ENCODE assay signal across 8 cellular contexts in the genomic region with DNA sequence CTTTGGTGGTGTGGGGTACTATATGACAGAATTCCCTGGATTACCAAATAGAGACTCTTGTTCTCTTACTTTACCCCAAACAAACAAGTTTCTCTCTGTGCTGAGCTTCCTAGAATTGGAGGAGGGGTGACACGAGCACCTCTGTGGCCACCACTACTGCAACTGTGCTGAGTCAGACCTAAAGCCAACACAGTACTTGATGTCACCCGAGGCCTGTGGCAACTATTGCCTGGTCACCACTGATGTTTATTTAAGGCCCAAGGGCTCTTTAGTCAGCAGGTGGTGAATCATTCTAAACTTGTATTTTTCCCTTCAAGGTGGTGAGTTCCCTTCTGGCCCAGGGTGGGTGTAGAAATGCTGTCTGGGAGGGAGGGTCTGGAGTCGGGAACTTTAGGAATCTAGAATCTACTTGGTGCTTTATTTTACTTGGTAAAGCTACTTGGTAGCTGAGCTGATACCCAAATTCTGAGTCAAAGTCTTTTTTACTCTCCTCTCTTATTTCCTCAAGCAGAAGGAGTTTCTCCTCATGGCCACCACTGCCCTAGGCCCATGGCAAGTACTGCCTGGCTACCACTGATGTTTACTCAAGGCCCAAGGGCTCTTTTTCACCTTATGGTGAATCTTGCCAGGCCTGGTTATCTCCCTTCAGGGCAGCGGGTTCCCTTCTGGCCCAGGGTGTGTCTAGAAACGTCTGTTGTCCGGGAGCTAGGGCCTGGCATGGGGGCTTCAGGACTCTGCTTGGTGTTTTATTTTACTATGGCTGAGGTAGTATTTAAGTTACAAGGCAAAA. TPM values are rescaled to one million over a fixed set of nuclear protein-coding genes. Genes with fewer than 3 reads are reported as not detected.
DNase-seq lines count a peak whose midpoint lies in the region; ATAC-seq and TF ChIP-seq lines count a peak whose summit lies in the region.

No MANE protein-coding gene starts in this region.

- no peak for TF ChIP-seq POLR2A in spleen (IDR thresholded peaks at IDR 0.05)

- peak; percentile 74 for DNase-seq in NK-92 treated with Interleukin-12 subunit alpha and Interleukin-12 subunit beta, amount 100 ng/mL, for 24 hours (lab: John Stamatoyannopoulos, UW)
- no peak for DNase-seq in NK-92 (lab: John Stamatoyannopoulos, UW; ENCODE audit: unreplicated experiment)
- DNase-seq in NCI-H510A (lab: John Stamatoyannopoulos, UW) = peak; percentile 83
- peak; percentile 77 for DNase-seq in fibroblast of peridontal ligament (ENCODE audit: extremely low read depth)
- no peak for DNase-seq in spleen
- no peak for DNase-seq in NCI-H2107 treated with DMSO at 0.1 percent for 48 hours (lab: John Stamatoyannopoulos, UW; ENCODE audit: unreplicated experiment)
- no peak for DNase-seq in occipital lobe (lab: John Stamatoyannopoulos, UW)

- no peak for ATAC-seq in GM21367 (IDR thresholded peaks at IDR 0.05; ENCODE audit: unreplicated experiment)

- H3K36me3 ChIP-seq in spleen = no peaks in the 10 kb centered on the region

- no peaks in the 10 kb centered on the region for H3K27me3 ChIP-seq in spleen (replicated peaks in 1 of 7)

- no peak for TF ChIP-seq CTCF in spleen (IDR thresholded peaks at IDR 0.05 in 8 of 11, conservative IDR thresholded peaks at IDR 0.05 in 3 of 11)

- no peak overlapping the region for H3K4me3 ChIP-seq in spleen

- 64 to 87% (median 72%) methylated on average over 6 of the region's 6 CpGs for WGBS in spleen, 5 donors

- intact Hi-C loops in spleen (cut with DNase I; ENCODE audit: low total_unique reads) = no loop called here

- peaks cover 0 to 23% (median 14%) of the 10 kb centered on the region in 8 donors for H3K9me3 ChIP-seq in spleen

- H3K27ac ChIP-seq in spleen = peak overlapping the region in 5 of 8 donors; percentile 1 to 34 (median 28)

- H3K4me1 ChIP-seq in spleen = no peaks in the 10 kb centered on the region

RNA-seq across cellular contexts. Expression of gene LURAP1L, which starts 9.8 kb away (rescaled TPM):
- total RNA-seq in spleen (10 to 100 TPM; 10.3 to 34.0 (median 16.9) TPM), occipital lobe (0.94 TPM)
- polyA plus RNA-seq in spleen = 1 to 10 TPM; 5.6 to 8.1 (median 5.8) TPM

Comparison
In these comparisons a context has a peak if more than half of its experiments do, and no peak if none do; other contexts are left out.
1. DNase-seq: peak in NK-92 treated with Interleukin-12 subunit alpha and Interleukin-12 subunit beta, amount 100 ng/mL, for 24 hours (single experiment), NCI-H510A (single experiment) and fibroblast of peridontal ligament (single experiment); none in NK-92 (single experiment), spleen (single experiment), NCI-H2107 treated with DMSO at 0.1 percent for 48 hours (single experiment) and occipital lobe (single experiment).